Comparison of ENCODE assay signal across 8 cellular contexts in genomic region chr5:69491838-69492390, GRCh38. TPM values are rescaled to one million over a fixed set of nuclear protein-coding genes. Genes with fewer than 3 reads are reported as not detected.
DNase-seq lines count a peak whose midpoint lies in the region; FAIRE-seq and TF ChIP-seq lines count a peak whose summit lies in the region.

No MANE protein-coding gene starts in this region.

- peaks cover 13% of the 10 kb centered on the region for H3K4me1 Mint-ChIP-seq in activated naive CD4-positive, alpha-beta T cell treated with anti-CD3 and anti-CD28 coated beads, Interleukin-2, amount 10 ng/mL, durations not matched to agents 7 days and 5 days
- peaks cover 3% of the 10 kb centered on the region for H3K4me1 Mint-ChIP-seq in type B pancreatic cell (ENCODE audit: unreplicated experiment)

- H3K4me3 ChIP-seq in astrocyte of the spinal cord (ENCODE audit: low read depth, low read length) (peak overlapping the region; percentile 49), lower leg skin (ENCODE audit: low read depth, poor library complexity, severe bottlenecking) (peak overlapping the region; percentile 39)

- peaks cover 72% of the 10 kb centered on the region for H3K27me3 Mint-ChIP-seq in activated naive CD4-positive, alpha-beta T cell treated with anti-CD3 and anti-CD28 coated beads, Interleukin-2, amount 10 ng/mL, durations not matched to agents 7 days and 5 days
- H3K27me3 Mint-ChIP-seq in type B pancreatic cell = peaks cover 61% of the 10 kb centered on the region

- no peaks in the 10 kb centered on the region for H3K36me3 Mint-ChIP-seq in activated naive CD4-positive, alpha-beta T cell treated with anti-CD3 and anti-CD28 coated beads, Interleukin-2, amount 10 ng/mL, durations not matched to agents 7 days and 5 days
- no peaks in the 10 kb centered on the region for H3K36me3 Mint-ChIP-seq in type B pancreatic cell

- WGBS in lower leg skin, 2 donors = 13 to 16% methylated on average over 12 to 17 of the region's 17 CpGs

- CTCF ChIA-PET in activated naive CD4-positive, alpha-beta T cell treated with anti-CD3 and anti-CD28 coated beads, Interleukin-2, amount 10 ng/mL, durations not matched to agents 7 days and 5 days (lab: Charles Lee) = no interaction called here

- no peak for FAIRE-seq in GM12891 (lab: Jason Lieb, UNC)

- no peak for DNase-seq in activated naive CD4-positive, alpha-beta T cell treated with anti-CD3 and anti-CD28 coated beads, Interleukin-2, amount 10 ng/mL, durations not matched to agents 7 days and 5 days
- no peak for DNase-seq in activated naive CD4-positive, alpha-beta T cell (lab: John Stamatoyannopoulos, UW)
- DNase-seq in astrocyte of the spinal cord (ENCODE audit: low read depth, low spot score) = no peak
- no peak for DNase-seq in lower leg skin (ENCODE audit: low spot score in 2 of 2)
- DNase-seq in type B pancreatic cell (ENCODE audit: extremely low spot score, unreplicated experiment) = no peak
- DNase-seq in GM12891 (ENCODE audit: insufficient read length, low spot score) = no peak
- DNase-seq in COLO829 (ENCODE audit: low spot score) = no peak
- DNase-seq in activated CD4-positive, CD25-positive, alpha-beta regulatory T cell (lab: John Stamatoyannopoulos, UW) = no peak

- in situ Hi-C loops in astrocyte of the spinal cord (cut with HindIII; ENCODE audit: low sequenced_read_pairs) = no loop called here

- no peaks in the 10 kb centered on the region for H3K9me3 Mint-ChIP-seq in activated naive CD4-positive, alpha-beta T cell treated with anti-CD3 and anti-CD28 coated beads, Interleukin-2, amount 10 ng/mL, durations not matched to agents 7 days and 5 days
- H3K9me3 Mint-ChIP-seq in type B pancreatic cell = no peaks in the 10 kb centered on the region

- intact Hi-C loops in lower leg skin (cut with DNase I; ENCODE audit: low total_unique reads) = no loop called here

- TF ChIP-seq CTCF in astrocyte of the spinal cord (IDR thresholded peaks at IDR 0.05; ENCODE audit: low read depth, low read length) (no peak), lower leg skin (IDR thresholded peaks at IDR 0.05) (no peak), type B pancreatic cell (conservative IDR thresholded peaks at IDR 0.05) (no peak)

- H3K27ac Mint-ChIP-seq in activated naive CD4-positive, alpha-beta T cell treated with anti-CD3 and anti-CD28 coated beads, Interleukin-2, amount 10 ng/mL, durations not matched to agents 7 days and 5 days = no peak overlapping the region
- peak overlapping the region; percentile 95 for H3K27ac Mint-ChIP-seq in type B pancreatic cell

- H3K4me3 Mint-ChIP-seq in activated naive CD4-positive, alpha-beta T cell treated with anti-CD3 and anti-CD28 coated beads, Interleukin-2, amount 10 ng/mL, durations not matched to agents 7 days and 5 days = peak overlapping the region; percentile 73
- H3K4me3 Mint-ChIP-seq in type B pancreatic cell = peak overlapping the region; percentile 91

- TF ChIP-seq POLR2A in lower leg skin (IDR thresholded peaks at IDR 0.05) (no peak), GM12891 (IDR thresholded peaks at IDR 0.05; ENCODE audit: low read depth, low read length) (no peak)

TF ChIP-seq in GM12891, 5 proteins besides CTCF, POLR2A, EP300 and RAD21:
- TF ChIP-seq SPI1 (IDR thresholded peaks at IDR 0.05; ENCODE audit: low read depth, low read length) (no peak), TAF1 (IDR thresholded peaks at IDR 0.05; ENCODE audit: low read depth, low read length) (no peak), POU2F2 (IDR thresholded peaks at IDR 0.05; ENCODE audit: low read depth, low read length) (no peak), PAX5 (IDR thresholded peaks at IDR 0.05; ENCODE audit: insufficient read depth, low read length, severe bottlenecking) (no peak), POLR2AphosphoS5 (IDR thresholded peaks at IDR 0.05; ENCODE audit: low read depth, low read length) (no peak)
TF ChIP-seq in GM12891: peak in this region for 0.

RNA-seq across cellular contexts. Expression of gene OCLN, which starts 0.7 kb away (rescaled TPM):
- total RNA-seq in lower leg skin = 100 to 1,000 TPM in 1 of 4 donors, 10 to 100 TPM in 3; 71.0 to 102 (median 89.6) TPM
- 57.5 and 135 TPM in 2 replicates for total RNA-seq in type B pancreatic cell (ENCODE audit: low replicate concordance)
- 4.6 TPM for polyA plus RNA-seq in GM12891 (2012; ENCODE audit: low read depth, missing spikeins)
